In genomic region chr10:3775671-3776551, GRCh38 we compare ENCODE assay signal across 8 cellular contexts. TPM values are rescaled to one million over a fixed set of nuclear protein-coding genes. Genes with fewer than 3 reads are reported as not detected.
DNase-seq lines count a peak whose midpoint lies in the region; ATAC-seq and TF ChIP-seq lines count a peak whose summit lies in the region.

No MANE protein-coding gene starts in this region.

- H2AFZ ChIP-seq in HCT116 (ENCODE audit: low read depth, low read length, poor library complexity, severe bottlenecking) (no peak overlapping the region), Karpas-422 (ENCODE audit: low read length) (no peak overlapping the region)

- ATAC-seq in HCT116 = peak; percentile 68
- no peak for ATAC-seq in lung (ENCODE audit: insufficient read depth, low FRiP score)

- no peak for TF ChIP-seq CTCF in HCT116 (IDR thresholded peaks at IDR 0.05 in 2 of 3, conservative IDR thresholded peaks at IDR 0.05 in 1 of 3; ENCODE audit: borderline replicate concordance in 1 of 3, insufficient read depth in 1 of 3, low read depth in 2 of 3, low read length in 2 of 3)
- no peak for TF ChIP-seq CTCF in colonic mucosa (IDR thresholded peaks at IDR 0.05)
- TF ChIP-seq CTCF in lung (IDR thresholded peaks at IDR 0.05; ENCODE audit: control extremely low read depth, extremely low read depth) = no peak
- no peak for TF ChIP-seq CTCF in tibial nerve (IDR thresholded peaks at IDR 0.05)

- 48 to 55% methylated on average over 9 of the region's 9 CpGs for WGBS in lung, 2 donors
- WGBS in tibial nerve, 2 donors = 49 to 51% methylated on average over 9 of the region's 9 CpGs

- H3K79me2 ChIP-seq in HCT116 (ENCODE audit: insufficient read depth, low read length) (peaks cover 37% of the 10 kb centered on the region), Karpas-422 (ENCODE audit: low read length) (no peaks in the 10 kb centered on the region)

- H3K4me2 ChIP-seq in HCT116 (ENCODE audit: low read length) = peak overlapping the region; percentile 59
- H3K4me2 ChIP-seq in Karpas-422 (ENCODE audit: low read depth, low read length, poor library complexity, severe bottlenecking) = no peak overlapping the region

- peak overlapping the region; percentile 56 for H3K27ac ChIP-seq in HCT116 (ENCODE audit: low read depth, low read length)
- H3K27ac ChIP-seq in colonic mucosa = peak overlapping the region; percentile 100
- H3K27ac ChIP-seq in lung (ENCODE audit: low read depth in 1 of 2, low read length in 1 of 2) = peak overlapping the region; percentile 11 to 84
- H3K27ac ChIP-seq in tibial nerve = peak overlapping the region; percentile 60 to 100 (median 80)
- H3K27ac ChIP-seq in Karpas-422 (ENCODE audit: low read length) = no peak overlapping the region

- H3K9me3 ChIP-seq in HCT116 (ENCODE audit: control insufficient read depth in 1 of 2, insufficient read depth in 1 of 2, low read depth in 1 of 2, low read length in 2 of 2) (no peaks in the 10 kb centered on the region), colonic mucosa (no peaks in the 10 kb centered on the region), lung (ENCODE audit: control insufficient read depth in 2 of 2, insufficient read depth in 1 of 2, low read length in 1 of 2) (peaks cover 0 to 2% of the 10 kb centered on the region in 2 donors), tibial nerve (no peaks in the 10 kb centered on the region), Karpas-422 (ENCODE audit: low read length) (no peaks in the 10 kb centered on the region)

- POLR2A ChIA-PET in HCT116 (lab: Charles Lee) = interaction anchor here (0.9 to 3.6 kb wide), 6 partner anchors 9 to 76 kb away, joined by 3 to 29 read pairs (median 6); partner anchors contain the start of gene KLF6

- TF ChIP-seq RAD21 in HCT116 (IDR thresholded peaks at IDR 0.05; ENCODE audit: low read depth) = no peak

- RAD21 ChIA-PET in HCT116 (lab: Charles Lee; ENCODE audit: low non-redundant PET in 1 of 2, low total read pairs in 2 of 2, uncharacterized antibody in 2 of 2, unreplicated experiment in 2 of 2) = no interaction called here

- TF ChIP-seq POLR2A in HCT116 (IDR thresholded peaks at IDR 0.05; ENCODE audit: borderline replicate concordance, extremely low read depth, insufficient read depth, insufficient read length) (no peak), tibial nerve (IDR thresholded peaks at IDR 0.05) (no peak)

- intact Hi-C loops in HCT116 (cut with micrococcal nuclease) = loop anchor here (5.0 kb wide), 1 partner anchor 539 kb away; no protein-coding TSS in a partner anchor
- intact Hi-C loops in colonic mucosa (cut with DNase I) = loop anchor here (5.0 kb wide), 1 partner anchor 534 kb away; no protein-coding TSS in a partner anchor

- H3K4me3 ChIP-seq in HCT116 (replicated peaks in 1 of 2; ENCODE audit: low read depth in 1 of 2, low read length in 2 of 2) = no peak overlapping the region
- no peak overlapping the region for H3K4me3 ChIP-seq in colonic mucosa
- no peak overlapping the region for H3K4me3 ChIP-seq in lung
- no peak overlapping the region for H3K4me3 ChIP-seq in tibial nerve
- no peak overlapping the region for H3K4me3 ChIP-seq in Karpas-422 (ENCODE audit: low read length)

- peaks cover 17% of the 10 kb centered on the region; the same call in 1 of the 2 replicates for H4K20me1 ChIP-seq in HCT116 (ENCODE audit: insufficient read depth)
- H4K20me1 ChIP-seq in Karpas-422 (ENCODE audit: insufficient read depth, low read depth, low read length) = 0 out of 2 replicates have a peak, but pooled peaks cover 5% of the 10 kb centered on the region

- peaks cover 55 to 64% of the 10 kb centered on the region in 2 experiments for H3K4me1 ChIP-seq in HCT116 (ENCODE audit: control insufficient read depth in 1 of 2, insufficient read depth in 2 of 2, low read length in 2 of 2)
- peaks cover 14% of the 10 kb centered on the region for H3K4me1 ChIP-seq in colonic mucosa
- peaks cover 14 to 18% of the 10 kb centered on the region in 2 donors for H3K4me1 ChIP-seq in lung (ENCODE audit: control insufficient read depth in 2 of 2, insufficient read depth in 2 of 2, low read length in 2 of 2)
- H3K4me1 ChIP-seq in tibial nerve = peaks cover 0 to 68% (median 53%) of the 10 kb centered on the region in 4 donors
- H3K4me1 ChIP-seq in Karpas-422 (ENCODE audit: low read length) = no peaks in the 10 kb centered on the region

- H3K27me3 ChIP-seq in HCT116 (ENCODE audit: insufficient read depth, low read length) (no peaks in the 10 kb centered on the region), colonic mucosa (no peaks in the 10 kb centered on the region), lung (ENCODE audit: control insufficient read depth, insufficient read depth) (no peaks in the 10 kb centered on the region), tibial nerve (no peaks in the 10 kb centered on the region), Karpas-422 (ENCODE audit: low read length) (no peaks in the 10 kb centered on the region)

- no peaks in the 10 kb centered on the region for H3K9me2 ChIP-seq in HCT116 (ENCODE audit: insufficient read depth)
- no peaks in the 10 kb centered on the region for H3K9me2 ChIP-seq in Karpas-422 (replicated peaks; ENCODE audit: insufficient read depth, low read length)

- CTCF ChIA-PET in HCT116 (lab: Charles Lee) = interaction anchor here (0.6 to 1.5 kb wide), 5 partner anchors 9 to 578 kb away, joined by 3 to 4 read pairs (median 3); partner anchors contain the start of gene KLF6

- TF ChIP-seq EP300 in tibial nerve (IDR thresholded peaks at IDR 0.05) = peak in 1 of 2 donors; percentile 87

- no TSS peak for BruUV-seq in HCT116 (replicated peaks; lab: Mats Ljungman, UMichigan)

- H3K36me3 ChIP-seq in HCT116 (ENCODE audit: control insufficient read depth in 1 of 2, insufficient read depth in 2 of 2, low read length in 2 of 2) = peaks cover 33% of the 10 kb centered on the region in 2 experiments
- peaks cover 12% of the 10 kb centered on the region for H3K36me3 ChIP-seq in colonic mucosa
- H3K36me3 ChIP-seq in lung (ENCODE audit: control insufficient read depth in 2 of 2, insufficient read depth in 2 of 2, low read length in 2 of 2) = peaks cover 24 to 28% of the 10 kb centered on the region in 2 donors
- peaks cover 7 to 64% (median 21%) of the 10 kb centered on the region in 3 donors for H3K36me3 ChIP-seq in tibial nerve
- peaks cover 18% of the 10 kb centered on the region for H3K36me3 ChIP-seq in Karpas-422 (ENCODE audit: insufficient read depth, low read length)

- H3K9ac ChIP-seq in HCT116 (ENCODE audit: low read length) (peak overlapping the region; percentile 47), colonic mucosa (ENCODE audit: low read depth in 2 of 2, low read length in 2 of 2) (peak overlapping the region in 1 of 2 donors; percentile 13), Karpas-422 (ENCODE audit: low read length) (no peak overlapping the region)

- peak; percentile 55 for DNase-seq in HCT116 (ENCODE audit: low read depth, low spot score)
- DNase-seq in RKO (ENCODE audit: low spot score) = peak; percentile 34
- no peak for DNase-seq in colonic mucosa
- no peak for DNase-seq in lung (ENCODE audit: low spot score)
- no peak for DNase-seq in tibial nerve (ENCODE audit: low spot score in 2 of 2)
- DNase-seq in RPMI8226 = no peak
- no peak for DNase-seq in SHP77 treated with DMSO at 0.1 percent for 48 hours (lab: John Stamatoyannopoulos, UW)
- DNase-seq in Karpas-422 = no peak

TF ChIP-seq in HCT116, 20 proteins besides CTCF, POLR2A, EP300 and RAD21:
- TF ChIP-seq JUND (IDR thresholded peaks at IDR 0.05) (peak; percentile 36; the same call in 1 of the 2 replicates), EZH2phosphoT487 (IDR thresholded peaks at IDR 0.05; ENCODE audit: borderline replicate concordance) (no peak), EGR1 (IDR thresholded peaks at IDR 0.05; ENCODE audit: low read depth) (no peak), ZBTB33 (IDR thresholded peaks at IDR 0.05; ENCODE audit: extremely low read depth, insufficient replicate concordance, low read length) (no peak), FOSL1 (IDR thresholded peaks at IDR 0.05; ENCODE audit: low read depth) (0 out of 2 replicates have a peak, but pooled peaks have one; percentile 2), SIN3A (IDR thresholded peaks at IDR 0.05; ENCODE audit: low read depth) (0 out of 2 replicates have a peak, but pooled peaks have one; percentile 32), CBX3 (IDR thresholded peaks at IDR 0.05; ENCODE audit: low read depth) (0 out of 2 replicates have a peak, but pooled peaks have one; percentile 48), TCF7L2 (IDR thresholded peaks at IDR 0.05; ENCODE audit: borderline replicate concordance, extremely low read depth, insufficient read depth, insufficient read length) (no peak), POLR2AphosphoS5 (IDR thresholded peaks at IDR 0.05; ENCODE audit: low read depth, low read length) (peak; percentile 63; the same call in 1 of the 2 replicates), ZFX (IDR thresholded peaks at IDR 0.05) (no peak)

RNA-seq across cellular contexts. Expression of gene KLF6, which starts 9.1 kb away (rescaled TPM):
- total RNA-seq in HCT116 (2021; ENCODE audit: unreplicated experiment) (82.2 TPM), colonic mucosa (100 to 1,000 TPM; 106 to 299 TPM), lung (100 to 1,000 TPM; 173 to 264 TPM), tibial nerve (100 to 1,000 TPM; 156 to 226 (median 189) TPM)
- polyA plus RNA-seq in HCT116 (2012) = 119 and 155 TPM in 2 replicates
- 100 to 1,000 TPM in 1 of 2 donors, 10 to 100 TPM in 1; 45.6 to 146 TPM for polyA plus RNA-seq in lung
- total RNA-seq in Karpas-422 (2014; rRNA removed; shearing (Covaris generic); ENCODE audit: low replicate concordance) = 3.9 and 5.9 TPM in 2 replicates

Comparison
In these comparisons a context has a peak if more than half of its experiments do, and no peak if none do; other contexts are left out.
1. DNase-seq: peak in HCT116 (single experiment) and RKO (single experiment); none in colonic mucosa (single experiment), lung (single experiment), tibial nerve (0 of 2), RPMI8226 (single experiment), SHP77 treated with DMSO at 0.1 percent for 48 hours (single experiment) and Karpas-422 (single experiment).
2. RNA of gene KLF6, which starts 9.1 kb away (total RNA-seq): 106 to 299 TPM in colonic mucosa, 173 to 264 TPM in lung, 156 to 226 TPM in tibial nerve and 82.2 TPM in HCT116 (single experiment); 3.9 to 5.9 TPM in Karpas-422; every median in the first group is over 10 times any median in the second.